Comparison of ENCODE assay signal across 8 cellular contexts in genomic region chr11:10807629-10808552, GRCh38. TPM values are rescaled to one million over a fixed set of nuclear protein-coding genes. Genes with fewer than 3 reads are reported as not detected.
DNase-seq lines count a peak whose midpoint lies in the region; ATAC-seq and TF ChIP-seq lines count a peak whose summit lies in the region.

No MANE protein-coding gene starts in this region.

- H3F3A ChIP-seq in neural cell (ENCODE audit: insufficient read depth, low read length, poor library complexity, severe bottlenecking), result peaks cover 28% of the 10 kb centered on the region

- CTCF ChIA-PET in GM10248 (lab: Yijun Ruan, JAX), result interaction anchor here (1.2 to 3.1 kb wide), 6 partner anchors 9 to 117 kb away, joined by 3 to 36 read pairs (median 6); no protein-coding TSS in a partner anchor

- H3K9me2 ChIP-seq in neural cell (ENCODE audit: insufficient read depth, low read length), result no peaks in the 10 kb centered on the region

- H3K79me2 ChIP-seq in neural cell (replicated peaks; ENCODE audit: insufficient read depth, low read length), result peaks cover 74% of the 10 kb centered on the region

- peaks cover 53% of the 10 kb centered on the region for H3K36me3 ChIP-seq in NT2/D1 (ENCODE audit: insufficient read depth, insufficient read length, low read length)
- peaks cover 27% of the 10 kb centered on the region for H3K36me3 ChIP-seq in neural cell (ENCODE audit: insufficient read depth, low read length)
- H3K36me3 ChIP-seq in subcutaneous abdominal adipose tissue (ENCODE audit: control insufficient read depth in 5 of 5, insufficient read depth in 5 of 5, low read length in 5 of 5), result peaks cover 23 to 42% (median 41%) of the 10 kb centered on the region in 5 donors

- H3K9me3 ChIP-seq in NT2/D1 (ENCODE audit: insufficient read depth, low read length) (no peaks in the 10 kb centered on the region), neural cell (ENCODE audit: low read length) (no peaks in the 10 kb centered on the region), subcutaneous abdominal adipose tissue (ENCODE audit: control insufficient read depth in 5 of 5, low read length in 5 of 5) (no peaks in the 10 kb centered on the region)

- POLR2A ChIA-PET in GM10248 (lab: Yijun Ruan, JAX), result interaction anchor here (0.5 to 2.9 kb wide), 25 partner anchors 7 to 1089 kb away, joined by 3 to 79 read pairs (median 7); partner anchors contain the start of genes ADM, CTR9 and ZBED5

- no peak for TF ChIP-seq EP300 in neural cell (conservative IDR thresholded peaks at IDR 0.05; ENCODE audit: poor library complexity, severe bottlenecking)

- DNase-seq in GM10248 (ENCODE audit: extremely low spot score), result peak; percentile 32
- DNase-seq in NT2/D1 (ENCODE audit: low read depth, low spot score), result no peak
- DNase-seq in activated T-helper 9 cell treated with anti-CD3 and anti-CD28 coated beads, Interleukin-2, amount 50 U/mL, for 16 hours (ENCODE audit: low read depth), result peak; percentile 38
- peak in 1 of 2 donors; percentile 67 for DNase-seq in foreskin fibroblast
- no peak for DNase-seq in DMS79 treated with DMSO at 0.1 percent for 48 hours (lab: John Stamatoyannopoulos, UW)

- peak overlapping the region; percentile 99 for H3K4me3 ChIP-seq in NT2/D1 (ENCODE audit: insufficient read length, low read depth)
- H3K4me3 ChIP-seq in foreskin fibroblast (ENCODE audit: low read depth in 1 of 2, low read length in 2 of 2), result peak overlapping the region; percentile 96
- H3K4me3 ChIP-seq in neural cell (ENCODE audit: low read length), result peak overlapping the region; percentile 97
- peak overlapping the region; percentile 94 to 98 (median 96) for H3K4me3 ChIP-seq in subcutaneous abdominal adipose tissue (ENCODE audit: low read depth in 1 of 5, low read length in 5 of 5)

- H4K20me1 ChIP-seq in neural cell (ENCODE audit: insufficient read depth), result peaks cover 4% of the 10 kb centered on the region

- no peaks in the 10 kb centered on the region for H3K4me1 ChIP-seq in NT2/D1 (ENCODE audit: insufficient read depth, insufficient read length)
- H3K4me1 ChIP-seq in subcutaneous abdominal adipose tissue (ENCODE audit: control insufficient read depth in 5 of 5, insufficient read depth in 5 of 5, low read length in 5 of 5), result peaks cover 4 to 39% (median 38%) of the 10 kb centered on the region in 5 donors

- H3K9ac ChIP-seq in NT2/D1 (ENCODE audit: insufficient read length, low read depth) (peak overlapping the region; percentile 99), neural cell (ENCODE audit: low read length) (peak overlapping the region; percentile 100), subcutaneous abdominal adipose tissue (ENCODE audit: low read length in 5 of 5) (peak overlapping the region; percentile 90 to 99 (median 91))

- H3K27ac ChIP-seq in neural cell (ENCODE audit: low read length) (peak overlapping the region; percentile 100), subcutaneous abdominal adipose tissue (ENCODE audit: low read depth, low read length) (peak overlapping the region; percentile 99)

- no peak for TF ChIP-seq RAD21 in neural cell (conservative IDR thresholded peaks at IDR 0.05)

- H3K27me3 ChIP-seq in NT2/D1 (ENCODE audit: insufficient read depth, insufficient read length), result no peaks in the 10 kb centered on the region
- no peaks in the 10 kb centered on the region for H3K27me3 ChIP-seq in neural cell (ENCODE audit: insufficient read depth, low read depth, low read length)
- H3K27me3 ChIP-seq in subcutaneous abdominal adipose tissue (ENCODE audit: control insufficient read depth in 5 of 5, insufficient read depth in 4 of 5, low read length in 5 of 5), result no peaks in the 10 kb centered on the region

- H2AFZ ChIP-seq in neural cell (ENCODE audit: low read depth, low read length), result peak overlapping the region; percentile 68

- peak overlapping the region; percentile 100 for H3K4me2 ChIP-seq in neural cell (ENCODE audit: low read length)

- peak; percentile 7 for ATAC-seq in HG02798 (IDR thresholded peaks at IDR 0.05; ENCODE audit: poor library complexity, unreplicated experiment)

- TF ChIP-seq CTCF in GM10248 (IDR thresholded peaks at IDR 0.05; ENCODE audit: control extremely low read depth, extremely low read depth, low read depth, missing control alignments) (no peak), foreskin fibroblast (IDR thresholded peaks at IDR 0.05; ENCODE audit: low read depth, low read length) (no peak), neural cell (IDR thresholded peaks at IDR 0.05; ENCODE audit: poor library complexity, severe bottlenecking) (no peak)

TF ChIP-seq in neural cell, 6 proteins besides CTCF, POLR2A, EP300 and RAD21:
- TF ChIP-seq POLR2AphosphoS5 (IDR thresholded peaks at IDR 0.05) (peak; percentile 41), REST (IDR thresholded peaks at IDR 0.05; ENCODE audit: borderline replicate concordance) (peak; percentile 79), TAF1 (IDR thresholded peaks at IDR 0.05; ENCODE audit: low read depth) (no peak), MXI1 (conservative IDR thresholded peaks at IDR 0.05; ENCODE audit: poor library complexity, severe bottlenecking) (peak; percentile 85)

RNA-seq across cellular contexts. Expression of gene EIF4G2, which starts 0.8 kb away (rescaled TPM):
- polyA plus RNA-seq in neural cell, result 989 and 1,004 TPM in 2 replicates
- polyA minus RNA-seq in neural cell, result 1,252 and 1,426 TPM in 2 replicates

RNA-seq across cellular contexts. Expression of gene ZBED5, which starts 50.0 kb away (rescaled TPM):
- 159 and 178 TPM in 2 replicates for polyA plus RNA-seq in neural cell
- polyA minus RNA-seq in neural cell, result 124 and 133 TPM in 2 replicates

RNA-seq across cellular contexts. Expression of gene CTR9, which starts 56.8 kb away (rescaled TPM):
- polyA plus RNA-seq in neural cell, result 24.1 and 24.6 TPM in 2 replicates
- 57.9 and 60.2 TPM in 2 replicates for polyA minus RNA-seq in neural cell

Comparison
In these comparisons a context has a peak if more than half of its experiments do, and no peak if none do; other contexts are left out.
1. DNase-seq: peak in GM10248 (single experiment) and activated T-helper 9 cell treated with anti-CD3 and anti-CD28 coated beads, Interleukin-2, amount 50 U/mL, for 16 hours (single experiment); none in NT2/D1 (single experiment) and DMS79 treated with DMSO at 0.1 percent for 48 hours (single experiment).
2. Peak in every context shown above with its lines, with median percentiles within 50 percentile points of each other: H3K4me3 ChIP-seq and H3K9ac ChIP-seq.